In genomic region chr19:3224346-3225325, GRCh38 we compare ENCODE assay signal across 9 cellular contexts. TPM values are rescaled to one million over a fixed set of nuclear protein-coding genes. Genes with fewer than 3 reads are reported as not detected.
A peak's percentile ranks its signal among the peaks of the same experiment; 100 is the strongest.
DNase-seq lines count a peak whose midpoint lies in the region; ATAC-seq, FAIRE-seq and TF ChIP-seq lines count a peak whose summit lies in the region.
"Had no signal": no experiment of that assay in that cellular context is flagged by ENCODE, and none has a peak within 500 bp of the region (broad histone marks: within the 10 kb centered on the region; RNA-seq: fewer than 3 reads in every experiment).

Gene CELF5, plus strand, starts transcription at chr19:3224661. Its CDS starts 79 bp downstream, at chr19:3224740.

- peak; percentile 75 for ATAC-seq in activated CD8-positive, alpha-beta T cell treated with anti-CD3 and anti-CD28 coated beads, Interleukin-2, amount 10 ng/mL, durations not matched to agents 7 days and 5 days
- ATAC-seq in GM18868 (IDR thresholded peaks at IDR 0.05; ENCODE audit: unreplicated experiment) (no peak), GM18519 (IDR thresholded peaks at IDR 0.05; ENCODE audit: low FRiP score, unreplicated experiment) (no peak)

- H3K23me2 ChIP-seq in H1 (ENCODE audit: low read depth, low read length), result peaks cover 7% of the 10 kb centered on the region; the same call in 1 of the 2 replicates

- peaks cover 0 to 3% (median 0%) of the 10 kb centered on the region in 4 experiments; a peak in 1 of 7 replicates for H3K27me3 ChIP-seq in H1 (replicated peaks in 1 of 4; ENCODE audit: control insufficient read depth in 3 of 4, extremely low read depth in 1 of 4, insufficient read depth in 3 of 4, low read length in 3 of 4)

- H4K5ac ChIP-seq in H1 (ENCODE audit: insufficient read length, low read depth, low read length), result peak within 1 kb of the TSS; percentile 73

- no peak within 1 kb of the TSS for H3K4me3 Mint-ChIP-seq in activated CD8-positive, alpha-beta T cell treated with anti-CD3 and anti-CD28 coated beads, Interleukin-2, amount 10 ng/mL, durations not matched to agents 7 days and 5 days
- H3K4me3 Mint-ChIP-seq in nephron, result peak within 1 kb of the TSS; percentile 49 to 56 (median 50)

- H3K4me1 Mint-ChIP-seq in activated CD8-positive, alpha-beta T cell treated with anti-CD3 and anti-CD28 coated beads, Interleukin-2, amount 10 ng/mL, durations not matched to agents 7 days and 5 days (ENCODE audit: low read depth), result no peaks in the 10 kb centered on the region
- peaks cover 4% of the 10 kb centered on the region for H3K4me1 Mint-ChIP-seq in nephron

- H3K9me3 Mint-ChIP-seq in activated CD8-positive, alpha-beta T cell treated with anti-CD3 and anti-CD28 coated beads, Interleukin-2, amount 10 ng/mL, durations not matched to agents 7 days and 5 days (ENCODE audit: insufficient read depth), result no peaks in the 10 kb centered on the region
- H3K9me3 Mint-ChIP-seq in nephron, result no peaks in the 10 kb centered on the region

- H2AK5ac ChIP-seq in H1 (ENCODE audit: low read depth, low read length), result no peak within 1 kb of the TSS

- H2BK120ac ChIP-seq in H1 (replicated peaks; ENCODE audit: low read depth, low read length), result no peak within 1 kb of the TSS

- no peak within 1 kb of the TSS for H2BK20ac ChIP-seq in H1 (ENCODE audit: low read length)

- peaks cover 6 to 15% (median 9%) of the 10 kb centered on the region in 4 experiments for H3K4me1 ChIP-seq in H1 (replicated peaks in 1 of 4; ENCODE audit: control insufficient read depth in 3 of 4, insufficient read depth in 4 of 4, low read length in 3 of 4)

- H4K91ac ChIP-seq in H1 (replicated peaks; ENCODE audit: insufficient read length, low read length), result peak within 1 kb of the TSS; percentile 40

- WGBS in H1 (ENCODE audit: extremely low coverage in 1 of 2, insufficient coverage in 1 of 2, insufficient read length in 1 of 2, insufficient replicate concordance in 2 of 2, low coverage in 1 of 2, low lambda C conversion rate in 2 of 2, missing lambda C conversion rate in 1 of 2), 2 experiments, result 11% methylated on average over 14 of the region's 99 CpGs; no CpG with 5 or more reads in 1 of the 2 experiments

- H2BK12ac ChIP-seq in H1 (ENCODE audit: low read depth, low read length), result no peak within 1 kb of the TSS

- peak; percentile 54 for DNase-seq in ELR (ENCODE audit: low read depth)
- DNase-seq in NCI-H1930 (lab: John Stamatoyannopoulos, UW), result peak; percentile 22 to 32
- peak; percentile 61 for DNase-seq in activated CD8-positive, alpha-beta T cell treated with anti-CD3 and anti-CD28 coated beads, Interleukin-2, amount 10 ng/mL, durations not matched to agents 7 days and 5 days
- DNase-seq in H1 (ENCODE audit: low read depth in 1 of 2, low spot score in 2 of 2), result peak in 1 of 2 experiments; percentile 86
- peak; percentile 8 for DNase-seq in stromal cell of bone marrow (ENCODE audit: low read depth)

- H3K27ac ChIP-seq in H1 (ENCODE audit: low read depth, low read length), result no peak within 1 kb of the TSS

- no peak within 1 kb of the TSS for H2BK15ac ChIP-seq in H1 (ENCODE audit: low read length)

- POLR2A ChIA-PET in activated CD8-positive, alpha-beta T cell treated with anti-CD3 and anti-CD28 coated beads, Interleukin-2, amount 10 ng/mL, durations not matched to agents 7 days and 5 days (lab: Charles Lee), result no interaction called here
- POLR2A ChIA-PET in H1 (lab: Charles Lee; ENCODE audit: partially characterized antibody), result interaction anchor here (0.6 to 1.2 kb wide), 3 partner anchors 14 to 90 kb away, joined by 3 to 5 read pairs (median 3); no protein-coding TSS in a partner anchor

- no peak within 1 kb of the TSS for H2BK5ac ChIP-seq in H1 (ENCODE audit: low read depth, low read length)

- H2AFZ ChIP-seq in H1 (ENCODE audit: low read length), result no peak within 1 kb of the TSS; the same call in 1 of the 2 replicates

- H3K27ac Mint-ChIP-seq in activated CD8-positive, alpha-beta T cell treated with anti-CD3 and anti-CD28 coated beads, Interleukin-2, amount 10 ng/mL, durations not matched to agents 7 days and 5 days, result no peak within 1 kb of the TSS
- no peak within 1 kb of the TSS for H3K27ac Mint-ChIP-seq in nephron

- H3K27me3 Mint-ChIP-seq in activated CD8-positive, alpha-beta T cell treated with anti-CD3 and anti-CD28 coated beads, Interleukin-2, amount 10 ng/mL, durations not matched to agents 7 days and 5 days (ENCODE audit: low read depth), result peaks cover 16% of the 10 kb centered on the region
- H3K27me3 Mint-ChIP-seq in nephron (ENCODE audit: low read depth), result peaks cover 28% of the 10 kb centered on the region

- H3K36me3 Mint-ChIP-seq in activated CD8-positive, alpha-beta T cell treated with anti-CD3 and anti-CD28 coated beads, Interleukin-2, amount 10 ng/mL, durations not matched to agents 7 days and 5 days (ENCODE audit: low read depth), result no peaks in the 10 kb centered on the region
- H3K36me3 Mint-ChIP-seq in nephron (ENCODE audit: low read depth), result no peaks in the 10 kb centered on the region

- H3K18ac ChIP-seq in H1 (ENCODE audit: extremely low read depth, low read length), result peak within 1 kb of the TSS; percentile 87

- peak within 1 kb of the TSS in 1 of 4 experiments; percentile 43; a peak in 2 of 7 replicates for H3K9ac ChIP-seq in H1 (replicated peaks in 1 of 4; ENCODE audit: extremely low read depth in 1 of 4, low read depth in 3 of 4, low read length in 3 of 4)

- TF ChIP-seq EP300 in H1 (IDR thresholded peaks at IDR 0.05; ENCODE audit: borderline replicate concordance in 1 of 2, low read depth in 2 of 2, low read length in 2 of 2), result no peak

- no peak within 1 kb of the TSS for H3K4ac ChIP-seq in H1 (replicated peaks; ENCODE audit: insufficient read length, low read depth, low read length)

- peak within 1 kb of the TSS; percentile 57 to 92 (median 68) for H3K4me3 ChIP-seq in H1 (ENCODE audit: extremely low read depth in 1 of 4, insufficient read depth in 2 of 4, low read depth in 3 of 4, low read length in 4 of 4)

- no peaks in the 10 kb centered on the region for H3K79me1 ChIP-seq in H1 (ENCODE audit: low read depth, low read length)

- peak within 1 kb of the TSS; percentile 43 to 79 for H3K4me2 ChIP-seq in H1 (ENCODE audit: insufficient read depth in 1 of 2, low read depth in 2 of 2, low read length in 2 of 2)

- TF ChIP-seq POLR2A in H1 (IDR thresholded peaks at IDR 0.05; ENCODE audit: control extremely low read depth in 1 of 2, low read depth in 2 of 2, low read length in 2 of 2), result no peak

- TF ChIP-seq RAD21 in H1 (IDR thresholded peaks at IDR 0.05 in 1 of 2, conservative IDR thresholded peaks at IDR 0.05 in 1 of 2; ENCODE audit: low read depth in 2 of 2, low read length in 2 of 2), result peak in 1 of 2 experiments; percentile 53; a peak in 2 of 4 replicates

- H4K20me1 ChIP-seq in H1 (replicated peaks in 1 of 2; ENCODE audit: control insufficient read depth in 1 of 2, insufficient read depth in 2 of 2, low read length in 2 of 2), result peaks cover 4 to 9% of the 10 kb centered on the region in 2 experiments

- no peak for FAIRE-seq in H1 (lab: Jason Lieb, UNC)
- FAIRE-seq: TTC549 had no signal

- H4K8ac ChIP-seq in H1 (ENCODE audit: extremely low read depth, insufficient read depth, low read length), result peak within 1 kb of the TSS; percentile 51; the same call in 1 of the 2 replicates

- no peak within 1 kb of the TSS for H3K14ac ChIP-seq in H1 (ENCODE audit: insufficient read length)

- H3K56ac ChIP-seq in H1 (replicated peaks; ENCODE audit: insufficient read length, low read depth, low read length), result no peak within 1 kb of the TSS

- CTCF ChIA-PET in activated CD8-positive, alpha-beta T cell treated with anti-CD3 and anti-CD28 coated beads, Interleukin-2, amount 10 ng/mL, durations not matched to agents 7 days and 5 days (lab: Charles Lee), result interaction anchor here (0.8 to 2.0 kb wide), 2 partner anchors 23 to 274 kb away, joined by 3 to 5 read pairs; no protein-coding TSS in a partner anchor
- CTCF ChIA-PET in H1 (lab: Charles Lee; ENCODE audit: partially characterized antibody), result interaction anchor here (0.6 to 1.5 kb wide), 8 partner anchors 9 to 369 kb away, joined by 3 to 7 read pairs (median 4); no protein-coding TSS in a partner anchor

- TF ChIP-seq CTCF in H1 (IDR thresholded peaks at IDR 0.05; ENCODE audit: control extremely low read depth in 1 of 3, insufficient read depth in 1 of 3, low read depth in 1 of 3, low read length in 3 of 3), result peak; percentile 52 to 75 (median 72)
- peak; percentile 52 to 60 (median 56) for TF ChIP-seq CTCF in nephron (IDR thresholded peaks at IDR 0.05; ENCODE audit: unreplicated experiment in 3 of 3)

- H3K36me3 ChIP-seq in H1 (ENCODE audit: control insufficient read depth in 2 of 4, insufficient read depth in 4 of 4, low read length in 3 of 4), result no peaks in the 10 kb centered on the region

- no peaks in the 10 kb centered on the region for H3K9me3 ChIP-seq in H1 (ENCODE audit: insufficient read depth in 2 of 2, low read depth in 1 of 2, low read length in 1 of 2)

- no peak within 1 kb of the TSS for H3K23ac ChIP-seq in H1 (ENCODE audit: insufficient read length)

- no peaks in the 10 kb centered on the region for H3K79me2 ChIP-seq in H1 (ENCODE audit: control insufficient read depth in 1 of 2, insufficient read depth in 2 of 2, low read length in 2 of 2)

TF ChIP-seq in H1, 55 proteins besides CTCF, POLR2A, EP300 and RAD21 (continues in another document):
- TF ChIP-seq KDM4A (IDR thresholded peaks at IDR 0.05; ENCODE audit: low read depth, low read length, severe bottlenecking) (peak; percentile 57), HDAC2 (IDR thresholded peaks at IDR 0.05; ENCODE audit: borderline replicate concordance in 1 of 2, low read depth in 2 of 2, low read length in 2 of 2) (no peak), RNF2 (IDR thresholded peaks at IDR 0.05; ENCODE audit: borderline replicate concordance, low read depth, low read length, missing control alignments, poor library complexity, severe bottlenecking) (no peak), CREB1 (IDR thresholded peaks at IDR 0.05) (0 out of 2 replicates have a peak, but pooled peaks have one; percentile 14), BACH1 (IDR thresholded peaks at IDR 0.05; ENCODE audit: low read length) (no peak), GTF2F1 (IDR thresholded peaks at IDR 0.05; ENCODE audit: borderline replicate concordance, low read depth, low read length) (no peak), SIN3A (conservative IDR thresholded peaks at IDR 0.05 in 1 of 2, IDR thresholded peaks at IDR 0.05 in 1 of 2; ENCODE audit: low read depth in 1 of 2, low read length in 2 of 2) (no peak)

RNA-seq across cellular contexts. Expression of gene CELF5, which starts in this region (rescaled TPM):
- under 1 TPM; 0.55 to 0.61 TPM for total RNA-seq in activated CD8-positive, alpha-beta T cell treated with anti-CD3 and anti-CD28 coated beads, Interleukin-2, amount 10 ng/mL, durations not matched to agents 7 days and 5 days
- total RNA-seq in H1 (2021; fragmentation: NEBNext Ultra II Directional; extraction: Animal tissue kit (Norgen Biotek cat#: 25700)), result 9.8 and 9.9 TPM in 2 replicates
- polyA plus RNA-seq in H1 (2011; rRNA removed), result 15.0 and 18.2 TPM in 2 replicates
- polyA plus RNA-seq in H1 (2011; cell fraction: cytosol; rRNA removed), result 15.4 TPM
- 43.5 TPM for polyA plus RNA-seq in H1 (2011; cell fraction: nucleus; rRNA removed)
- 9.0 to 15.7 TPM (median 12.5 TPM) in 4 replicates for polyA plus RNA-seq in H1 (2012, experiment 1 of 2)
- polyA plus RNA-seq in H1 (2012, experiment 2 of 2), result 6.1 TPM
- polyA plus RNA-seq in H1 (2013, experiment 1 of 2), result 11.1 TPM
- 10.4 TPM for polyA plus RNA-seq in H1 (2013, experiment 2 of 2)
- 4.4 and 4.7 TPM in 2 replicates for polyA minus RNA-seq in H1 (2011; rRNA and poly(A)+ RNA removed)
- 4.8 TPM for polyA minus RNA-seq in H1 (2011; cell fraction: cytosol; rRNA and poly(A)+ RNA removed)
- polyA minus RNA-seq in H1 (2011; cell fraction: nucleus; rRNA and poly(A)+ RNA removed), result 11.7 TPM

Comparison
In these comparisons a context has a peak if more than half of its experiments do, and no peak if none do; other contexts are left out.
1. Peak in DNase-seq and ATAC-seq in activated CD8-positive, alpha-beta T cell treated with anti-CD3 and anti-CD28 coated beads, Interleukin-2, amount 10 ng/mL, durations not matched to agents 7 days and 5 days; RNA of the gene not detected or under 1 TPM.